11 cellular contexts compared by ENCODE assay signal in genomic region chr1:236687273-236687672, GRCh38. TPM values are rescaled to one million over a fixed set of nuclear protein-coding genes. Genes with fewer than 3 reads are reported as not detected.
DNase-seq lines count a peak whose midpoint lies in the region; ATAC-seq, FAIRE-seq and TF ChIP-seq lines count a peak whose summit lies in the region.
"Had no signal": no experiment of that assay in that cellular context is flagged by ENCODE, and none has a peak within 500 bp of the region (broad histone marks: within the 10 kb centered on the region; RNA-seq: fewer than 3 reads in every experiment).

No MANE protein-coding gene starts in this region.

- FAIRE-seq in K562 (lab: Jason Lieb, UNC), result no peak

- BruUV-seq in K562 (replicated peaks; lab: Mats Ljungman, UMichigan) (TSS peak; percentile 64), Calu3 (replicated peaks; lab: Mats Ljungman, UMichigan) (no TSS peak)

- no peak overlapping the region for H3K27ac ChIP-seq in K562 (ENCODE audit: extremely low read depth, low read depth, low read length)
- no peak overlapping the region for H3K27ac ChIP-seq in subcutaneous abdominal adipose tissue (ENCODE audit: low read depth, low read length)
- H3K27ac ChIP-seq in WERI-Rb-1, result no peak overlapping the region

- H3K27me3 ChIP-seq in K562 (ENCODE audit: control insufficient read depth in 2 of 2, insufficient read depth in 2 of 2, low read length in 2 of 2) (peaks cover 18 to 27% of the 10 kb centered on the region in 2 experiments), subcutaneous abdominal adipose tissue (ENCODE audit: control insufficient read depth in 5 of 5, insufficient read depth in 4 of 5, low read length in 5 of 5) (peaks cover 7 to 22% (median 13%) of the 10 kb centered on the region in 5 donors), WERI-Rb-1 (ENCODE audit: insufficient read depth, low read depth, severe bottlenecking) (peaks cover 52% of the 10 kb centered on the region)

- intact Hi-C loops in activated CD4-positive, alpha-beta memory T cell treated with anti-CD3 and anti-CD28 coated beads for 36 hours (cut with micrococcal nuclease), result no loop called here
- intact Hi-C loops in K562 (cut with micrococcal nuclease), result no loop called here
- intact Hi-C loops in Calu3 (cut with micrococcal nuclease; ENCODE audit: unreplicated experiment), result no loop called here

- 26% methylated on average over 8 of the region's 8 CpGs for WGBS in K562 (ENCODE audit: insufficient coverage, low coverage, missing lambda C conversion rate)

- CTCF ChIA-PET in activated CD4-positive, alpha-beta memory T cell treated with anti-CD3 and anti-CD28 coated beads for 36 hours (lab: Charles Lee), result no interaction called here
- CTCF ChIA-PET in activated CD4-positive, alpha-beta memory T cell treated with anti-CD3 and anti-CD28 coated beads, Interleukin-2, amount 10 ng/mL, durations not matched to agents 7 days and 5 days (lab: Charles Lee), result no interaction called here
- CTCF ChIA-PET in K562 (lab: Yijun Ruan, JAX; ENCODE audit: low intra/inter-chr PET ratio), result no interaction called here
- CTCF ChIA-PET in Calu3 (lab: Charles Lee), result no interaction called here

- H3K4me1 ChIP-seq in K562 (replicated peaks in 1 of 2; ENCODE audit: control insufficient read depth in 2 of 2, insufficient read depth in 2 of 2, low read length in 2 of 2) (peaks cover 11 to 12% of the 10 kb centered on the region in 2 experiments), subcutaneous abdominal adipose tissue (ENCODE audit: control insufficient read depth in 5 of 5, insufficient read depth in 5 of 5, low read length in 5 of 5) (peaks cover 0 to 16% (median 14%) of the 10 kb centered on the region in 5 donors)

- no peak for TF ChIP-seq POLR2A in K562 (conservative IDR thresholded peaks at IDR 0.05)

- H3K79me2 ChIP-seq in K562 (ENCODE audit: control insufficient read depth, insufficient read depth, low read length), result no peaks in the 10 kb centered on the region

- H3K36me3 Mint-ChIP-seq in activated CD4-positive, alpha-beta memory T cell treated with anti-CD3 and anti-CD28 coated beads for 36 hours, result no peaks in the 10 kb centered on the region
- peaks cover 3% of the 10 kb centered on the region for H3K36me3 Mint-ChIP-seq in activated CD4-positive, alpha-beta memory T cell treated with anti-CD3 and anti-CD28 coated beads, Interleukin-2, amount 10 ng/mL, durations not matched to agents 7 days and 5 days (ENCODE audit: low read depth)
- H3K36me3 Mint-ChIP-seq in immature natural killer cell (peaks cover 0 to 6% (median 3%) of the 10 kb centered on the region in 3 donors), Calu3 (ENCODE audit: insufficient read depth, unreplicated experiment) (no peaks in the 10 kb centered on the region)

- H3K27me3 Mint-ChIP-seq in activated CD4-positive, alpha-beta memory T cell treated with anti-CD3 and anti-CD28 coated beads for 36 hours, result peaks cover 37% of the 10 kb centered on the region
- peaks cover 65% of the 10 kb centered on the region for H3K27me3 Mint-ChIP-seq in activated CD4-positive, alpha-beta memory T cell treated with anti-CD3 and anti-CD28 coated beads, Interleukin-2, amount 10 ng/mL, durations not matched to agents 7 days and 5 days
- H3K27me3 Mint-ChIP-seq in immature natural killer cell (ENCODE audit: low read depth in 3 of 3), result peaks cover 6 to 37% (median 18%) of the 10 kb centered on the region in 3 donors
- H3K27me3 Mint-ChIP-seq in Calu3 (ENCODE audit: unreplicated experiment), result no peaks in the 10 kb centered on the region

- H3K9ac ChIP-seq in K562 (ENCODE audit: insufficient read depth in 1 of 2, low read depth in 2 of 2, low read length in 2 of 2) (0 out of 4 replicates have a peak overlapping the region, but pooled peaks of 1 of the 2 experiments have one; percentile 24), subcutaneous abdominal adipose tissue (ENCODE audit: low read length in 5 of 5) (no peak overlapping the region)

- TF ChIP-seq EP300 in K562 (IDR thresholded peaks at IDR 0.05; ENCODE audit: low read length), result no peak

- no peak for TF ChIP-seq CTCF in K562 (IDR thresholded peaks at IDR 0.05 in 2 of 3, conservative IDR thresholded peaks at IDR 0.05 in 1 of 3; ENCODE audit: insufficient read depth in 2 of 3, low read depth in 1 of 3, low read length in 3 of 3)
- TF ChIP-seq CTCF in Calu3 (IDR thresholded peaks at IDR 0.05; ENCODE audit: unreplicated experiment), result no peak
- no peak for TF ChIP-seq CTCF in WERI-Rb-1 (IDR thresholded peaks at IDR 0.05; ENCODE audit: low read depth, low read length)

- H2AFZ ChIP-seq in K562 (ENCODE audit: low read depth, low read length), result 0 out of 2 replicates have a peak overlapping the region, but pooled peaks have one; percentile 67

- H3K9me3 ChIP-seq in K562 (replicated peaks; ENCODE audit: control insufficient read depth, insufficient read depth, low read depth, low read length) (no peaks in the 10 kb centered on the region), subcutaneous abdominal adipose tissue (ENCODE audit: control insufficient read depth in 5 of 5, low read length in 5 of 5) (no peaks in the 10 kb centered on the region), WERI-Rb-1 (ENCODE audit: severe bottlenecking) (no peaks in the 10 kb centered on the region)

- POLR2A ChIA-PET in activated CD4-positive, alpha-beta memory T cell treated with anti-CD3 and anti-CD28 coated beads for 36 hours (lab: Charles Lee), result no interaction called here
- POLR2A ChIA-PET in activated CD4-positive, alpha-beta memory T cell treated with anti-CD3 and anti-CD28 coated beads, Interleukin-2, amount 10 ng/mL, durations not matched to agents 7 days and 5 days (lab: Charles Lee), result interaction anchor here (0.6 kb wide), 1 partner anchor 61 kb away, joined by 3 read pairs; no protein-coding TSS in a partner anchor
- POLR2A ChIA-PET in K562 (lab: Yijun Ruan, JAX), result no interaction called here

- H3K4me3 Mint-ChIP-seq in activated CD4-positive, alpha-beta memory T cell treated with anti-CD3 and anti-CD28 coated beads for 36 hours, result peak overlapping the region; percentile 46
- no peak overlapping the region for H3K4me3 Mint-ChIP-seq in activated CD4-positive, alpha-beta memory T cell treated with anti-CD3 and anti-CD28 coated beads, Interleukin-2, amount 10 ng/mL, durations not matched to agents 7 days and 5 days
- H3K4me3 Mint-ChIP-seq in immature natural killer cell (peak overlapping the region; percentile 49 to 80 (median 76)), Calu3 (ENCODE audit: low read depth, unreplicated experiment) (no peak overlapping the region)

- no peaks in the 10 kb centered on the region for H3K9me3 Mint-ChIP-seq in activated CD4-positive, alpha-beta memory T cell treated with anti-CD3 and anti-CD28 coated beads for 36 hours
- no peaks in the 10 kb centered on the region for H3K9me3 Mint-ChIP-seq in activated CD4-positive, alpha-beta memory T cell treated with anti-CD3 and anti-CD28 coated beads, Interleukin-2, amount 10 ng/mL, durations not matched to agents 7 days and 5 days
- H3K9me3 Mint-ChIP-seq in immature natural killer cell, result peaks cover 0 to 7% (median 1%) of the 10 kb centered on the region in 6 donors
- H3K9me3 Mint-ChIP-seq in Calu3 (ENCODE audit: low read depth, unreplicated experiment), result peaks cover 6% of the 10 kb centered on the region

- H3K4me3 ChIP-seq in K562 (no peak overlapping the region; the same call in 1 of the 2 replicates), subcutaneous abdominal adipose tissue (ENCODE audit: low read depth in 1 of 5, low read length in 5 of 5) (peak overlapping the region in 3 of 5 donors; percentile 53 to 68 (median 67)), WERI-Rb-1 (ENCODE audit: low read depth, low read length) (no peak overlapping the region; the same call in 1 of the 2 replicates)

- no peaks in the 10 kb centered on the region; the same call in 1 of the 2 replicates for H4K20me1 ChIP-seq in K562 (replicated peaks; ENCODE audit: control insufficient read depth, insufficient read depth, low read length)

- in situ Hi-C loops in K562 (cut with MboI), result no loop called here

- peaks cover 15% of the 10 kb centered on the region for H3K4me1 Mint-ChIP-seq in activated CD4-positive, alpha-beta memory T cell treated with anti-CD3 and anti-CD28 coated beads for 36 hours (ENCODE audit: low read depth)
- H3K4me1 Mint-ChIP-seq in activated CD4-positive, alpha-beta memory T cell treated with anti-CD3 and anti-CD28 coated beads, Interleukin-2, amount 10 ng/mL, durations not matched to agents 7 days and 5 days, result peaks cover 13% of the 10 kb centered on the region
- peaks cover 22 to 31% of the 10 kb centered on the region in 2 donors for H3K4me1 Mint-ChIP-seq in immature natural killer cell
- H3K4me1 Mint-ChIP-seq in Calu3 (ENCODE audit: low read depth, unreplicated experiment), result no peaks in the 10 kb centered on the region

- H3K9me1 ChIP-seq in K562 (ENCODE audit: control insufficient read depth, insufficient read depth, low read length), result no peaks in the 10 kb centered on the region

- no peak for TF ChIP-seq RAD21 in K562 (CRISPR knock-in tag; conservative IDR thresholded peaks at IDR 0.05 in 1 of 2, IDR thresholded peaks at IDR 0.05 in 1 of 2)

- ATAC-seq in K562 (no peak), HG02759 (IDR thresholded peaks at IDR 0.05; ENCODE audit: unreplicated experiment) (no peak)

- DNase-seq in activated CD4-positive, alpha-beta memory T cell treated with anti-CD3 and anti-CD28 coated beads for 36 hours, result no peak
- DNase-seq in activated CD4-positive, alpha-beta memory T cell treated with anti-CD3 and anti-CD28 coated beads, Interleukin-2, amount 10 ng/mL, durations not matched to agents 7 days and 5 days, result no peak
- no peak for DNase-seq in K562 (ENCODE audit: extremely low read depth in 1 of 4, low spot score in 3 of 4)
- DNase-seq in immature natural killer cell, result no peak
- no peak for DNase-seq in Calu3
- no peak for DNase-seq in WERI-Rb-1
- DNase-seq: AML-193; central memory CD4-positive, alpha-beta T cell; NCI-H446 had no signal

- H3K36me3 ChIP-seq in K562 (ENCODE audit: control insufficient read depth, insufficient read depth, low read length), result no peaks in the 10 kb centered on the region
- H3K36me3 ChIP-seq in subcutaneous abdominal adipose tissue (ENCODE audit: control insufficient read depth in 5 of 5, insufficient read depth in 5 of 5, low read length in 5 of 5), result no peaks in the 10 kb centered on the region
- no peaks in the 10 kb centered on the region for H3K36me3 ChIP-seq in WERI-Rb-1

- H3K27ac Mint-ChIP-seq in activated CD4-positive, alpha-beta memory T cell treated with anti-CD3 and anti-CD28 coated beads for 36 hours, result no peak overlapping the region
- no peak overlapping the region for H3K27ac Mint-ChIP-seq in activated CD4-positive, alpha-beta memory T cell treated with anti-CD3 and anti-CD28 coated beads, Interleukin-2, amount 10 ng/mL, durations not matched to agents 7 days and 5 days
- no peak overlapping the region for H3K27ac Mint-ChIP-seq in immature natural killer cell
- H3K27ac Mint-ChIP-seq in Calu3 (ENCODE audit: unreplicated experiment), result no peak overlapping the region

- H3K4me2 ChIP-seq in K562 (ENCODE audit: insufficient read depth, low read length), result peak overlapping the region; percentile 70; the same call in 1 of the 2 replicates

RNA-seq across cellular contexts. Expression of gene ACTN2, which starts 1.0 kb away (rescaled TPM):
- under 1 TPM in 1 of 2 experiments, not detected in 1; 0.17 TPM for total RNA-seq in activated CD4-positive, alpha-beta memory T cell treated with anti-CD3 and anti-CD28 coated beads for 36 hours
- total RNA-seq in activated CD4-positive, alpha-beta memory T cell treated with anti-CD3 and anti-CD28 coated beads, Interleukin-2, amount 10 ng/mL, durations not matched to agents 7 days and 5 days, result not detected
- 2.2 and 2.6 TPM in 2 replicates for total RNA-seq in K562 (2011; cell fraction: chromatin; rRNA removed; ENCODE audit: low replicate concordance)
- 0.39 and 0.67 TPM in 2 replicates for total RNA-seq in K562 (2011; cell fraction: nucleolus; rRNA removed)
- 0.84 and 1.8 TPM in 2 replicates for total RNA-seq in K562 (2011; cell fraction: nucleoplasm; rRNA removed)
- total RNA-seq in K562 (2014; rRNA removed), result 0.27 and 0.37 TPM in 2 replicates
- total RNA-seq in K562 (2014; rRNA removed; fragmentation: Illumina TruSeq; extraction: Trizol), result 0.32 and 0.40 TPM in 2 replicates
- 0.34 and 0.94 TPM in 2 replicates for total RNA-seq in K562 (2015; rRNA removed; fragmentation: Illumina TruSeq; extraction: Trizol)
- 0.31 and 0.93 TPM in 2 replicates for total RNA-seq in K562 (2021)
- 0.42 TPM in 2 replicates for polyA plus RNA-seq in K562 (2011; rRNA removed)
- 0.24 and 0.54 TPM in 2 replicates for polyA plus RNA-seq in K562 (2011; cell fraction: cytosol; rRNA removed)
- polyA plus RNA-seq in K562 (2011; cell fraction: nucleus; rRNA removed), result 1.6 and 3.1 TPM in 2 replicates
- 0.37 and 0.48 TPM in 2 replicates for polyA plus RNA-seq in K562 (2012)
- polyA plus RNA-seq in K562 (2014; fragmentation: Illumina TruSeq; extraction: Trizol), result 0.54 and 0.90 TPM in 2 replicates
- polyA plus RNA-seq in K562 (2014; fragmentation: Nextera tagmentation; extraction: Ambion mirVana), result under 1 TPM; 0.18 to 0.20 TPM
- 0.76 and 0.94 TPM in 2 replicates for polyA plus RNA-seq in K562 (2014; rRNA removed)
- 0.53 and 1.1 TPM in 2 replicates for polyA minus RNA-seq in K562 (2011; rRNA and poly(A)+ RNA removed)
- polyA minus RNA-seq in K562 (2011; cell fraction: cytosol; rRNA and poly(A)+ RNA removed), result not detected in 2 replicates
- 0.67 and 2.3 TPM in 2 replicates for polyA minus RNA-seq in K562 (2011; cell fraction: nucleus; rRNA and poly(A)+ RNA removed)
- not detected for polyA plus RNA-seq in immature natural killer cell
- total RNA-seq in Calu3 (2022), result 0.54 TPM in 1 of 2 replicates, not detected in the other

Comparison
In these comparisons a context has a peak if more than half of its experiments do, and no peak if none do; other contexts are left out.
1. H3K4me3 Mint-ChIP-seq: peak in activated CD4-positive, alpha-beta memory T cell treated with anti-CD3 and anti-CD28 coated beads for 36 hours (single experiment) and immature natural killer cell (5 of 5); none in activated CD4-positive, alpha-beta memory T cell treated with anti-CD3 and anti-CD28 coated beads, Interleukin-2, amount 10 ng/mL, durations not matched to agents 7 days and 5 days (single experiment) and Calu3 (single experiment).
2. H3K4me3 ChIP-seq: peak in subcutaneous abdominal adipose tissue (3 of 5); none in K562 (single experiment) and WERI-Rb-1 (single experiment).